ENCODE assay signal across 21 cellular contexts in genomic region chr17:71455219-71455618, GRCh38.
"Had no signal": no experiment of that assay in that cellular context is flagged by ENCODE, and none has a peak within 500 bp of the region (broad histone marks: within the 10 kb centered on the region; RNA-seq: fewer than 3 reads in every experiment).

No MANE protein-coding gene starts in this region.

- H3K27me3 Mint-ChIP-seq: naive B cell; progenitor cell of endocrine pancreas; stimulated activated naive B cell treated with anti-CD40 and anti-IgM and Interleukin-4, amounts not matched to agents 10 μg/mL and 1 μg/mL and 100 μg/mL, for 72 hours had no signal

- H3K36me3 ChIP-seq: left ventricle myocardium inferior, ovary, right atrium auricular region, right lobe of liver, transverse colon, upper lobe of left lung, vagina had no signal

- H3K4me3 Mint-ChIP-seq: mesothelial cell of epicardium; naive B cell; natural killer cell; stimulated activated naive B cell treated with anti-CD40 and anti-IgM and Interleukin-4, amounts not matched to agents 10 μg/mL and 1 μg/mL and 100 μg/mL, for 72 hours had no signal

- H3K27ac Mint-ChIP-seq: naive B cell; natural killer cell; progenitor cell of endocrine pancreas; stimulated activated naive B cell treated with anti-CD40 and anti-IgM and Interleukin-4, amounts not matched to agents 10 μg/mL and 1 μg/mL and 100 μg/mL, for 72 hours had no signal

- ATAC-seq: natural killer cell; right lobe of liver; stimulated activated naive B cell treated with anti-CD40 and anti-IgM and Interleukin-4, amounts not matched to agents 10 μg/mL and 1 μg/mL and 100 μg/mL, for 72 hours; stimulated activated naive CD8-positive, alpha-beta T cell treated with anti-CD3 and anti-CD28 coated beads, Interleukin-15, Interleukin-2, amounts not matched to agents 100 U/mL and 50 U/mL, for 24 hours had no signal

- DNase-seq: islet precursor cell; left ventricle myocardium inferior; mesendoderm; naive B cell; natural killer cell; ovary; right lobe of liver; stimulated activated CD4-positive, alpha-beta T cell treated with anti-CD3 and anti-CD28 coated beads, Interleukin-12 subunit alpha, Interleukin-12 subunit beta, amount 100 ng/mL, for 4 hours; stimulated activated CD4-positive, alpha-beta T cell treated with anti-CD3 and anti-CD28 coated beads, Interleukin-15, amount 100 ng/mL, for 24 hours; stimulated activated CD4-positive, alpha-beta T cell treated with anti-CD3 and anti-CD28 coated beads, Interleukin-2, amount 100 ng/mL, for 24 hours; stimulated activated CD4-positive, alpha-beta T cell treated with anti-CD3 and anti-CD28 coated beads, Interleukin-4, amount 100 ng/mL, for 1 hour; stimulated activated naive B cell treated with anti-CD40 and anti-IgM and Interleukin-4, amounts not matched to agents 10 μg/mL and 1 μg/mL and 100 μg/mL, for 72 hours; stimulated activated naive CD8-positive, alpha-beta T cell treated with anti-CD3 and anti-CD28 coated beads, Interleukin-15, Interleukin-2, amounts not matched to agents 100 U/mL and 50 U/mL, for 24 hours; transverse colon; upper lobe of left lung had no signal

- H3K36me3 Mint-ChIP-seq: mesothelial cell of epicardium; naive B cell; natural killer cell; stimulated activated naive B cell treated with anti-CD40 and anti-IgM and Interleukin-4, amounts not matched to agents 10 μg/mL and 1 μg/mL and 100 μg/mL, for 72 hours had no signal

- H3K4me3 ChIP-seq: hepatocyte, left ventricle myocardium inferior, lung, ovary, right atrium auricular region, right lobe of liver, transverse colon, upper lobe of left lung, vagina had no signal

- H3K27me3 ChIP-seq: hepatocyte, ovary, right atrium auricular region, right lobe of liver, transverse colon, upper lobe of left lung, vagina had no signal

- H3K4me1 Mint-ChIP-seq: naive B cell; natural killer cell; stimulated activated naive B cell treated with anti-CD40 and anti-IgM and Interleukin-4, amounts not matched to agents 10 μg/mL and 1 μg/mL and 100 μg/mL, for 72 hours had no signal
